In the genomic region with DNA sequence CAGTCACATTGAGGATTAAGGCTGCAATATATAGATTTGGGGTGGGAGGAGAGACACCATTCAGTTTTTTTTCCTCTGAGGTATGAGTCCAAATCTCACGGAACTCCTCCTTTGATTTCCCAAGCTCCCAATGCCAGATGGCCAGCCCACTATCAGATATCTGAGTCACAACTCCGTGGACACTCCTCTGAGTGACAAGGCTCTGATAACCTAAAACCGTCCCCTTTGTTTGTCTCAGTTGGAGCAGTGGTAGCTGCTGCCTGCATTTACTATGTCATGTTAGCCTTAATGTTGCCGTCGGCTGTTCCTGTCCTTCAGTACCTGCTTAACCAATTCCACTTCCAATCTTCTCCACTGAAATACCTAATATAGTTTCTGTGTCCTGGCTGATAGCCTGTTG, we compare ENCODE assay signal across 2 cellular contexts.
TF ChIP-seq lines count a peak whose summit lies in the region.

No MANE protein-coding gene starts in this region.

TF ChIP-seq in GM23338, 12 proteins besides CTCF, POLR2A, EP300 and RAD21 (continued from another document):
- TF ChIP-seq ZNF462 (CRISPR knock-in tag; IDR thresholded peaks at IDR 0.05) (no peak), POLR2AphosphoS5 (IDR thresholded peaks at IDR 0.05; ENCODE audit: low read depth) (no peak)
- TF ChIP-seq, protein P1, sequence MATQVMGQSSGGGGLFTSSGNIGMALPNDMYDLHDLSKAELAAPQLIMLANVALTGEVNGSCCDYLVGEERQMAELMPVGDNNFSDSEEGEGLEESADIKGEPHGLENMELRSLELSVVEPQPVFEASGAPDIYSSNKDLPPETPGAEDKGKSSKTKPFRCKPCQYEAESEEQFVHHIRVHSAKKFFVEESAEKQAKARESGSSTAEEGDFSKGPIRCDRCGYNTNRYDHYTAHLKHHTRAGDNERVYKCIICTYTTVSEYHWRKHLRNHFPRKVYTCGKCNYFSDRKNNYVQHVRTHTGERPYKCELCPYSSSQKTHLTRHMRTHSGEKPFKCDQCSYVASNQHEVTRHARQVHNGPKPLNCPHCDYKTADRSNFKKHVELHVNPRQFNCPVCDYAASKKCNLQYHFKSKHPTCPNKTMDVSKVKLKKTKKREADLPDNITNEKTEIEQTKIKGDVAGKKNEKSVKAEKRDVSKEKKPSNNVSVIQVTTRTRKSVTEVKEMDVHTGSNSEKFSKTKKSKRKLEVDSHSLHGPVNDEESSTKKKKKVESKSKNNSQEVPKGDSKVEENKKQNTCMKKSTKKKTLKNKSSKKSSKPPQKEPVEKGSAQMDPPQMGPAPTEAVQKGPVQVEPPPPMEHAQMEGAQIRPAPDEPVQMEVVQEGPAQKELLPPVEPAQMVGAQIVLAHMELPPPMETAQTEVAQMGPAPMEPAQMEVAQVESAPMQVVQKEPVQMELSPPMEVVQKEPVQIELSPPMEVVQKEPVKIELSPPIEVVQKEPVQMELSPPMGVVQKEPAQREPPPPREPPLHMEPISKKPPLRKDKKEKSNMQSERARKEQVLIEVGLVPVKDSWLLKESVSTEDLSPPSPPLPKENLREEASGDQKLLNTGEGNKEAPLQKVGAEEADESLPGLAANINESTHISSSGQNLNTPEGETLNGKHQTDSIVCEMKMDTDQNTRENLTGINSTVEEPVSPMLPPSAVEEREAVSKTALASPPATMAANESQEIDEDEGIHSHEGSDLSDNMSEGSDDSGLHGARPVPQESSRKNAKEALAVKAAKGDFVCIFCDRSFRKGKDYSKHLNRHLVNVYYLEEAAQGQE (IDR thresholded peaks at IDR 0.05; ENCODE audit: unreplicated experiment), result no peak

TF ChIP-seq in K562, 482 proteins besides CTCF, POLR2A, EP300 and RAD21 (continued from another document):
- TF ChIP-seq PBX2 (CRISPR knock-in tag; IDR thresholded peaks at IDR 0.05; ENCODE audit: low read depth) (no peak), PBX2 (tag; conservative IDR thresholded peaks at IDR 0.05; ENCODE audit: low read depth) (peak; percentile 56; the same call in 1 of the 2 replicates), CHCHD3 (CRISPR knock-in tag; IDR thresholded peaks at IDR 0.05) (no peak)
